Comparison of ENCODE assay signal across 8 cellular contexts in the genomic region with DNA sequence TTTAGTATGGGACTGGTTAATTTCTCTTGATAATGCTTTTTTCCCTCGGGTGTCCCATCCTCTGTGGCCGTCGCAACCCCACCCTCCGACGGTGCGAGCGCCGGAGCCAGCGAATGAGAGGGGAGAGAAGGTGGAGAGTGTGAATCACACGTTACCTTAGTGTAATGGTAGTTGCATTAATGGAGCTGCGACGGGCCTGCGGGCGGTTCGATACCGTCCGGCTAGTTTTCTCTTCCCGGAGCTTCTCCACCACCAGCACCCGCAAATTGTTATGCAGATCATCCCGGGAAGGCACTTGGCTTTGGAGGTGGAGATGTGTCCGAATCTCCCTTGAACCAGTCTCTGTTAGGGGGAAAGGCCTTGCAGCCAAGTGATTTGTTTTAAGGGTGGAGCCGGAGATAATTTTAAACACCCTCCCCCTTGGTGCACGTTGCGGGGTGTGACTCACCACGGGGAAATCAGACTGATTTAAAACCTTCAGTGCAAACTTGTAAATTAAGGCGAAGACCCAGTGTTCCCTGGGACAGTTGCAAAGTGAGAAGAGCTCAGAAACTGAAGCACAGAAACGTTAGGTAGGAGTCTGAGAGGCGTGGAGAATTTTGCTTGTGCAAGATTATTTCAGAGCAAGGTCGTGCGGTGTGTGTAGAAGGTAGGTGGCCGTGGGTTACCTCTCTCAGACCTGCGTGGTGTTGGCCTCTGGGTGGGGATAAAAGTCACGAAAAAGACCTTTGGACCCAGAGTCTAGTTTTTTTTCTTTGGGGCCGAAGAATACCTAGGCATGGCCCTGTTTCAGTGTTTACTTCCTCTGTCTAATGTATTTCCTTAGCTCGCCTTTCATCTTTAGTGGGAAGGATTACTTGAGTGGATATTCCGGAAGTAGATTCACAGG. TPM values are rescaled to one million over a fixed set of nuclear protein-coding genes. Genes with fewer than 3 reads are reported as not detected.
DNase-seq lines count a peak whose midpoint lies in the region; ATAC-seq, FAIRE-seq and TF ChIP-seq lines count a peak whose summit lies in the region.

No MANE protein-coding gene starts in this region.

- H3K36me3 ChIP-seq in IMR-90 (ENCODE audit: control insufficient read depth, insufficient read depth, low read length) (no peaks in the 10 kb centered on the region), astrocyte (ENCODE audit: insufficient read depth, low read length) (no peaks in the 10 kb centered on the region), iPS-15b (ENCODE audit: control insufficient read depth, insufficient read depth, low read length) (no peaks in the 10 kb centered on the region), small intestine (ENCODE audit: control insufficient read depth in 2 of 2, insufficient read depth in 2 of 2, low read length in 2 of 2) (peaks cover 0 to 4% of the 10 kb centered on the region in 2 donors)

- TF ChIP-seq RAD21 in IMR-90 (IDR thresholded peaks at IDR 0.05; ENCODE audit: low read length) = no peak

- no peaks in the 10 kb centered on the region for H3K79me2 ChIP-seq in astrocyte (ENCODE audit: insufficient read depth, low read length)

- BruUV-seq in IMR-90 (replicated peaks; lab: Mats Ljungman, UMichigan) = no TSS peak

- H2AK5ac ChIP-seq in IMR-90 (ENCODE audit: low read depth, low read length) = peak overlapping the region; percentile 62; the same call in 1 of the 2 replicates

- H3K14ac ChIP-seq in IMR-90 (replicated peaks; ENCODE audit: low read depth, low read length) = peak overlapping the region; percentile 90

- TF ChIP-seq POLR2A in IMR-90 (IDR thresholded peaks at IDR 0.05; ENCODE audit: low read depth, low read length) = no peak

- H3K79me1 ChIP-seq in IMR-90 (ENCODE audit: low read depth in 1 of 2, low read length in 2 of 2) = peaks cover 9 to 55% of the 10 kb centered on the region in 2 experiments; a peak in 3 of 4 replicates

- 48% methylated on average over 5 of the region's 36 CpGs; no CpG with 5 or more reads in 1 of the 2 experiments for WGBS in IMR-90 (ENCODE audit: extremely low coverage in 2 of 2, insufficient read length in 1 of 2), 2 experiments
- WGBS in small intestine, 3 donors = 2 to 9% (median 5%) methylated on average over 36 of the region's 36 CpGs

- POLR2A ChIA-PET in IMR-90 (lab: Charles Lee; ENCODE audit: unreplicated experiment) = no interaction called here

- H2BK20ac ChIP-seq in IMR-90 (ENCODE audit: low read depth, low read length) = peak overlapping the region; percentile 1; the same call in 1 of the 2 replicates

- no peaks in the 10 kb centered on the region; the same call in 1 of the 2 replicates for H3K9me1 ChIP-seq in IMR-90 (ENCODE audit: insufficient read depth, low read length)

- no peaks in the 10 kb centered on the region for H3K9me3 Mint-ChIP-seq in T-helper 2 cell treated with Interferon-gamma antibody and Interleukin-4, amounts not matched to agents 5 μg/mL and 100 μg/mL, for 36 hours
- H3K9me3 Mint-ChIP-seq in astrocyte (ENCODE audit: unreplicated experiment) = no peaks in the 10 kb centered on the region

- DNase-seq in Daoy (ENCODE audit: low read depth) (peak; percentile 70), IMR-90 (peak; percentile 57), astrocyte (ENCODE audit: low read depth) (peak; percentile 67), small intestine (peak; percentile 90), midbrain (lab: John Stamatoyannopoulos, UW) (no peak)
- DNase-seq in T-helper 2 cell treated with Interferon-gamma antibody and Interleukin-4, amounts not matched to agents 5 μg/mL and 100 μg/mL, for 36 hours (ENCODE audit: low spot score) = peak; percentile 83

- H3K27me3 ChIP-seq in IMR-90 (ENCODE audit: control insufficient read depth, insufficient read depth, low read length) = no peaks in the 10 kb centered on the region
- no peaks in the 10 kb centered on the region for H3K27me3 ChIP-seq in astrocyte (ENCODE audit: insufficient read depth, low read length)
- no peaks in the 10 kb centered on the region for H3K27me3 ChIP-seq in iPS-15b (ENCODE audit: control insufficient read depth, insufficient read depth, low read length)
- H3K27me3 ChIP-seq in small intestine (ENCODE audit: control insufficient read depth in 2 of 2, insufficient read depth in 2 of 2, low read length in 2 of 2) = no peaks in the 10 kb centered on the region

- H2AK9ac ChIP-seq in IMR-90 (replicated peaks; ENCODE audit: low read depth, low read length, poor library complexity) = peak overlapping the region; percentile 97

- H2BK15ac ChIP-seq in IMR-90 (ENCODE audit: low read depth, low read length) = peak overlapping the region; percentile 16; the same call in 2 of the 3 replicates

- peak overlapping the region; percentile 96 for H3K27ac Mint-ChIP-seq in T-helper 2 cell treated with Interferon-gamma antibody and Interleukin-4, amounts not matched to agents 5 μg/mL and 100 μg/mL, for 36 hours
- peak overlapping the region; percentile 90 for H3K27ac Mint-ChIP-seq in astrocyte (ENCODE audit: unreplicated experiment)

- ATAC-seq in GM21528 (IDR thresholded peaks at IDR 0.05; ENCODE audit: low FRiP score, unreplicated experiment) (peak; percentile 33), IMR-90 (ENCODE audit: low read depth) (peak; percentile 15)

- H3K4me1 Mint-ChIP-seq in T-helper 2 cell treated with Interferon-gamma antibody and Interleukin-4, amounts not matched to agents 5 μg/mL and 100 μg/mL, for 36 hours (ENCODE audit: low read depth) = peaks cover 45% of the 10 kb centered on the region
- H3K4me1 Mint-ChIP-seq in astrocyte (ENCODE audit: low read depth, unreplicated experiment) = peaks cover 16% of the 10 kb centered on the region

- peaks cover 11% of the 10 kb centered on the region; the same call in 1 of the 2 replicates for H4K20me1 ChIP-seq in IMR-90 (ENCODE audit: insufficient read depth, low read length)
- H4K20me1 ChIP-seq in astrocyte (ENCODE audit: insufficient read depth, low read length) = peaks cover 6% of the 10 kb centered on the region

- peak overlapping the region; percentile 83 for H3K4ac ChIP-seq in IMR-90 (ENCODE audit: low read depth, low read length)

- CTCF ChIA-PET in IMR-90 (lab: Yijun Ruan, JAX) = interaction anchor here (3.9 kb wide), 1 partner anchor 13 kb away, joined by 14 read pairs; no protein-coding TSS in a partner anchor

- no peaks in the 10 kb centered on the region for H3K27me3 Mint-ChIP-seq in T-helper 2 cell treated with Interferon-gamma antibody and Interleukin-4, amounts not matched to agents 5 μg/mL and 100 μg/mL, for 36 hours (ENCODE audit: low read depth)
- H3K27me3 Mint-ChIP-seq in astrocyte (ENCODE audit: low read depth, unreplicated experiment) = no peaks in the 10 kb centered on the region

- peak overlapping the region; percentile 80 for H3K4me3 ChIP-seq in IMR-90 (ENCODE audit: insufficient read depth, low read depth, low read length)
- peak overlapping the region; percentile 72 for H3K4me3 ChIP-seq in astrocyte (ENCODE audit: insufficient read depth, low read depth, low read length)
- H3K4me3 ChIP-seq in iPS-15b (ENCODE audit: low read depth, low read length) = peak overlapping the region; percentile 90
- peak overlapping the region; percentile 83 to 93 for H3K4me3 ChIP-seq in small intestine (ENCODE audit: low read depth in 1 of 2, low read length in 2 of 2)

- H3K4me3 Mint-ChIP-seq in T-helper 2 cell treated with Interferon-gamma antibody and Interleukin-4, amounts not matched to agents 5 μg/mL and 100 μg/mL, for 36 hours = peak overlapping the region; percentile 93
- H3K4me3 Mint-ChIP-seq in astrocyte (ENCODE audit: unreplicated experiment) = peak overlapping the region; percentile 89

- peak overlapping the region; percentile 54 for H2BK120ac ChIP-seq in IMR-90 (ENCODE audit: low read depth, low read length)

- H3K9me3 ChIP-seq in IMR-90 (ENCODE audit: control insufficient read depth, insufficient read depth, low read length) = no peaks in the 10 kb centered on the region
- H3K9me3 ChIP-seq in astrocyte (ENCODE audit: insufficient read depth, low read depth, low read length) = no peaks in the 10 kb centered on the region
- H3K9me3 ChIP-seq in iPS-15b (ENCODE audit: control insufficient read depth, insufficient read depth, low read length) = no peaks in the 10 kb centered on the region
- H3K9me3 ChIP-seq in small intestine (ENCODE audit: control insufficient read depth, low read depth) = no peaks in the 10 kb centered on the region

- H3K56ac ChIP-seq in IMR-90 (ENCODE audit: extremely low read depth, insufficient read depth, low read length) = peak overlapping the region; percentile 22; the same call in 1 of the 2 replicates

- H3K9ac ChIP-seq in IMR-90 (ENCODE audit: low read depth, low read length) = peak overlapping the region; percentile 76
- H3K9ac ChIP-seq in astrocyte (ENCODE audit: low read length) = peak overlapping the region; percentile 84
- H3K9ac ChIP-seq in iPS-15b (ENCODE audit: low read depth, low read length) = peak overlapping the region; percentile 96

- FAIRE-seq in astrocyte (lab: Jason Lieb, UNC) (no peak), small intestine (lab: Jason Lieb, UNC) (no peak)

- peak overlapping the region; percentile 14 to 68; a peak in 3 of 4 replicates for H4K8ac ChIP-seq in IMR-90 (ENCODE audit: low read depth in 2 of 2, low read length in 2 of 2)

- H3K4me2 ChIP-seq in IMR-90 (ENCODE audit: low read depth, low read length) (peak overlapping the region; percentile 77), astrocyte (ENCODE audit: low read length) (peak overlapping the region; percentile 84)

- peak overlapping the region; percentile 14 for H3K18ac ChIP-seq in IMR-90 (ENCODE audit: low read depth, low read length)

- H4K91ac ChIP-seq in IMR-90 (ENCODE audit: insufficient read depth, low read depth, low read length) = peak overlapping the region; percentile 30

- H4K5ac ChIP-seq in IMR-90 (ENCODE audit: low read depth, low read length) = no peak overlapping the region

- H2AFZ ChIP-seq in IMR-90 (replicated peaks; ENCODE audit: low read length, poor library complexity) (peak overlapping the region; percentile 97), astrocyte (ENCODE audit: low read depth, low read length) (peak overlapping the region; percentile 90)

- H2BK5ac ChIP-seq in IMR-90 (ENCODE audit: low read depth, low read length, poor library complexity, severe bottlenecking) = peak overlapping the region; percentile 44

- H3K4me1 ChIP-seq in IMR-90 (ENCODE audit: control insufficient read depth, insufficient read depth, low read length) = peaks cover 6% of the 10 kb centered on the region
- peaks cover 15% of the 10 kb centered on the region for H3K4me1 ChIP-seq in astrocyte (ENCODE audit: insufficient read depth, low read length)
- peaks cover 20% of the 10 kb centered on the region for H3K4me1 ChIP-seq in iPS-15b (ENCODE audit: control insufficient read depth, insufficient read depth, low read length)
- H3K4me1 ChIP-seq in small intestine (ENCODE audit: control insufficient read depth in 2 of 2, insufficient read depth in 1 of 2, low read depth in 1 of 2, low read length in 1 of 2) = peaks cover 6 to 20% of the 10 kb centered on the region in 2 donors

- in situ Hi-C loops in IMR-90 (cut with MboI; ENCODE audit: low sequenced_read_pairs) = no loop called here

- peaks cover 9% of the 10 kb centered on the region for H3K36me3 Mint-ChIP-seq in T-helper 2 cell treated with Interferon-gamma antibody and Interleukin-4, amounts not matched to agents 5 μg/mL and 100 μg/mL, for 36 hours (ENCODE audit: low read depth)
- no peaks in the 10 kb centered on the region for H3K36me3 Mint-ChIP-seq in astrocyte (ENCODE audit: low read depth, unreplicated experiment)

- H3K23ac ChIP-seq in IMR-90 (ENCODE audit: low read depth, low read length) = peak overlapping the region; percentile 95

- TF ChIP-seq CTCF in IMR-90 (conservative IDR thresholded peaks at IDR 0.05; ENCODE audit: low read depth, low read length) (no peak), astrocyte (IDR thresholded peaks at IDR 0.05; ENCODE audit: insufficient read depth, low read depth, low read length) (no peak)

- dilution Hi-C loops in IMR-90 (cut with HindIII; ENCODE audit: low sequenced_read_pairs, unreplicated experiment) = no loop called here

- intact Hi-C loops in IMR-90 (cut with micrococcal nuclease) = loop anchor here (1.0 kb wide), 1 partner anchor 70 kb away; no protein-coding TSS in a partner anchor

- H3K27ac ChIP-seq in IMR-90 (ENCODE audit: insufficient read depth, low read length) (peak overlapping the region; percentile 82), astrocyte (ENCODE audit: low read depth, low read length) (peak overlapping the region; percentile 57), small intestine (ENCODE audit: low read depth in 1 of 2, low read length in 1 of 2) (peak overlapping the region; percentile 96)

RNA-seq across cellular contexts. Expression of a gene that starts 1.3 kb away (rescaled TPM):
- total RNA-seq in Daoy (2014; rRNA removed; shearing (Covaris generic)) = 3.6 and 4.5 TPM in 2 replicates
- 7.0 and 10.8 TPM in 2 replicates for total RNA-seq in IMR-90 (2012; rRNA removed)
- 9.6 and 11.4 TPM in 2 replicates for polyA plus RNA-seq in IMR-90 (2012; rRNA removed)
- 1.8 and 3.5 TPM in 2 replicates for polyA plus RNA-seq in IMR-90 (2012; cell fraction: cytosol; rRNA removed)
- polyA plus RNA-seq in IMR-90 (2012; cell fraction: nucleus; rRNA removed; ENCODE audit: low replicate concordance) = 6.8 and 17.8 TPM in 2 replicates
- 55.3 and 58.2 TPM in 2 replicates for total RNA-seq in astrocyte
- polyA plus RNA-seq in small intestine = 10 to 100 TPM in 1 of 3 donors, 1 to 10 TPM in 2; 5.4 to 11.4 (median 9.4) TPM

RNA-seq across cellular contexts. Expression of a gene that starts 43.9 kb away (rescaled TPM):
- 0.40 and 4.1 TPM in 2 replicates for total RNA-seq in Daoy (2014; rRNA removed; shearing (Covaris generic))
- total RNA-seq in IMR-90 (2012; rRNA removed) (0.18 and 0.28 TPM in 2 replicates), astrocyte (not detected in 2 replicates)
- polyA plus RNA-seq in IMR-90 (2012; rRNA removed) (0.29 and 0.41 TPM in 2 replicates), small intestine (under 1 TPM in 2 of 3 donors, not detected in 1; 0.46 to 0.54 TPM)
- polyA plus RNA-seq in IMR-90 (2012; cell fraction: cytosol; rRNA removed) = 0.76 TPM in 1 of 2 replicates, not detected in the other
- polyA plus RNA-seq in IMR-90 (2012; cell fraction: nucleus; rRNA removed; ENCODE audit: low replicate concordance) = 0.08 and 0.53 TPM in 2 replicates
